17 cellular contexts compared by ENCODE assay signal in the genomic region with DNA sequence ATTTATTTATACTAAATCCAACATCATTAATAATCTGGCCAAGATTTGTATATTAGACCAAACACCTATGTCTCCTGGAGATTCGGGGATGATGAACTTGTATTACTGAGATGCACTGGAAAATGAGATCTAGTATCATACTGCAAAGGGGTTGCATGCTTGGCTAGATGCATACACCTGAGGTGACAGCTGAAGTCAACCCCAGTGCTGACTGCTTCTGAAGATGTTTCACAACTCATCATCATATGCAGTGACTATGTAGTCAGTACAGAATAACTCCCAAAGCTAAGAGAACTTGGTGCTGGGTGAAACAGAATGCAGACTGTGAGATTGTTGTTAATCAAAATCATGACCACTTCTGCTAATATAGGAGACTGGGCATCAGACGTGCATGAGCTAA.
DNase-seq lines count a peak whose midpoint lies in the region; ATAC-seq, FAIRE-seq and TF ChIP-seq lines count a peak whose summit lies in the region.
"Had no signal": no experiment of that assay in that cellular context is flagged by ENCODE, and none has a peak within 500 bp of the region (broad histone marks: within the 10 kb centered on the region; RNA-seq: fewer than 3 reads in every experiment).

No MANE protein-coding gene starts in this region.

- no peak overlapping the region for H3K9ac ChIP-seq in GM12878 (ENCODE audit: control insufficient read depth, insufficient read depth, low read length)
- no peak overlapping the region for H3K9ac ChIP-seq in SK-N-SH

- H2AFZ ChIP-seq in GM12878 (ENCODE audit: control insufficient read depth, low read depth, low read length), result no peak overlapping the region
- no peak overlapping the region for H2AFZ ChIP-seq in SK-N-SH (ENCODE audit: low read depth)

- BruUV-seq in GM12878 (replicated peaks; lab: Mats Ljungman, UMichigan), result no TSS peak

- RAD21 ChIA-PET in GM12878 (lab: Charles Lee; ENCODE audit: unreplicated experiment), result no interaction called here

- in situ Hi-C loops in GM12878 (cut with MboI), result no loop called here

- H3K4me2 ChIP-seq in GM12878 (ENCODE audit: control insufficient read depth, insufficient read depth) (no peak overlapping the region), SK-N-SH (no peak overlapping the region)

- no peaks in the 10 kb centered on the region for H4K20me1 ChIP-seq in GM12878 (ENCODE audit: control insufficient read depth, insufficient read depth)
- H4K20me1 ChIP-seq in SK-N-SH (ENCODE audit: insufficient read depth), result no peaks in the 10 kb centered on the region

- SMC1A ChIA-PET in GM12878 (lab: Charles Lee; ENCODE audit: uncharacterized antibody, unreplicated experiment), result interaction anchor here (1.0 kb wide), 1 partner anchor 10 kb away, joined by 3 read pairs; no protein-coding TSS in a partner anchor

- H3F3A ChIP-seq in SK-N-SH (replicated peaks; ENCODE audit: insufficient read depth), result no peaks in the 10 kb centered on the region

- H3K9me2 ChIP-seq in SK-N-SH, result no peaks in the 10 kb centered on the region

- TF ChIP-seq RAD21 in GM12878 (IDR thresholded peaks at IDR 0.05; ENCODE audit: insufficient read depth, low read depth, low read length), result no peak
- no peak for TF ChIP-seq RAD21 in SK-N-SH (IDR thresholded peaks at IDR 0.05; ENCODE audit: low read length)

- ATAC-seq in GM19025 (IDR thresholded peaks at IDR 0.05; ENCODE audit: low read depth, unreplicated experiment) (peak; percentile 55), HG02623 (IDR thresholded peaks at IDR 0.05; ENCODE audit: unreplicated experiment) (peak; percentile 43), GM12878 (peak; percentile 53), HG02759 (IDR thresholded peaks at IDR 0.05; ENCODE audit: unreplicated experiment) (no peak)
- ATAC-seq: CD8-positive, alpha-beta T cell had no signal

- no peak for TF ChIP-seq POLR2A in GM12892 (IDR thresholded peaks at IDR 0.05; ENCODE audit: low read depth, low read length)
- no peak for TF ChIP-seq POLR2A in GM12878 (IDR thresholded peaks at IDR 0.05; ENCODE audit: low read depth, low read length)

- H3K9me3 ChIP-seq in GM12878 (replicated peaks; ENCODE audit: control insufficient read depth, insufficient read depth, low read length) (no peaks in the 10 kb centered on the region), SK-N-SH (no peaks in the 10 kb centered on the region)
- H3K9me3 ChIP-seq: Caco-2, HAP-1 had no signal

- DNase-seq in GM12892 (ENCODE audit: insufficient read length) (no peak), GM12878 (ENCODE audit: low read depth, low spot score) (peak; percentile 3), SK-N-SH (no peak)
- DNase-seq in activated effector memory CD4-positive, alpha-beta T cell treated with anti-CD3 and anti-CD28 coated beads, Interleukin-2, amount 50 U/mL, for 16 hours, result no peak
- DNase-seq: Caco-2; CD8-positive, alpha-beta T cell; DMS53; GOT3; IMR-90; Kasumi-1; KBM-7 had no signal

- TF ChIP-seq EP300 in GM12878 (IDR thresholded peaks at IDR 0.05; ENCODE audit: borderline replicate concordance in 1 of 2, control insufficient read depth in 1 of 2, low read depth in 2 of 2, low read length in 2 of 2), result no peak
- TF ChIP-seq EP300 in SK-N-SH (IDR thresholded peaks at IDR 0.05; ENCODE audit: borderline replicate concordance in 1 of 2, low read depth in 1 of 2, low read length in 1 of 2), result no peak

- H3K36me3 ChIP-seq in GM12878 (ENCODE audit: control insufficient read depth in 2 of 2, insufficient read depth in 2 of 2, low read length in 1 of 2), result no peaks in the 10 kb centered on the region
- H3K36me3 ChIP-seq in SK-N-SH (replicated peaks in 1 of 2; ENCODE audit: control insufficient read depth in 1 of 2, insufficient read depth in 2 of 2, low read length in 1 of 2), result no peaks in the 10 kb centered on the region
- H3K36me3 ChIP-seq: HAP-1 had no signal

- TF ChIP-seq CTCF in GM12878 (IDR thresholded peaks at IDR 0.05 in 2 of 3, conservative IDR thresholded peaks at IDR 0.05 in 1 of 3; ENCODE audit: control insufficient read depth in 2 of 3, extremely low read depth in 1 of 3, insufficient read depth in 1 of 3, low read depth in 3 of 3, low read length in 3 of 3) (no peak), SK-N-SH (IDR thresholded peaks at IDR 0.05) (no peak)

- H3K27me3 ChIP-seq in GM12878 (replicated peaks in 1 of 2; ENCODE audit: control insufficient read depth in 2 of 2, insufficient read depth in 2 of 2, low read length in 1 of 2), result no peaks in the 10 kb centered on the region
- no peaks in the 10 kb centered on the region for H3K27me3 ChIP-seq in SK-N-SH (ENCODE audit: insufficient read depth)

- POLR2A ChIA-PET in GM12878 (lab: Charles Lee), result no interaction called here
- POLR2A ChIA-PET in SK-N-SH (lab: Yijun Ruan, JAX), result no interaction called here

- CTCF ChIA-PET in GM12878 (lab: Yijun Ruan, JAX), result no interaction called here
- CTCF ChIA-PET in SK-N-SH (lab: Yijun Ruan, JAX), result no interaction called here

- WGBS in GM12878 (ENCODE audit: insufficient coverage, insufficient replicate concordance, low lambda C conversion rate, missing lambda C conversion rate), result 14% methylated on average over 2 of the region's 2 CpGs
- WGBS in SK-N-SH (ENCODE audit: low lambda C conversion rate), result 27% methylated on average over 2 of the region's 2 CpGs

- H3K4me1 ChIP-seq in GM12878 (ENCODE audit: control insufficient read depth, insufficient read depth, low read length) (no peaks in the 10 kb centered on the region), SK-N-SH (ENCODE audit: control insufficient read depth in 1 of 2, insufficient read depth in 2 of 2, low read depth in 1 of 2, low read length in 1 of 2) (no peaks in the 10 kb centered on the region)
- H3K4me1 ChIP-seq: Caco-2, HAP-1 had no signal

- H3K4me3 ChIP-seq in GM12878, result no peak overlapping the region
- H3K4me3 ChIP-seq in SK-N-SH (ENCODE audit: low read depth in 2 of 2, low read length in 1 of 2), result no peak overlapping the region
- H3K4me3 ChIP-seq: HAP-1 had no signal

- intact Hi-C loops in GM12878 (cut with micrococcal nuclease; ENCODE audit: unreplicated experiment), result no loop called here

- no peak overlapping the region for H3K27ac ChIP-seq in GM12878 (ENCODE audit: control insufficient read depth, insufficient read depth)
- H3K27ac ChIP-seq in SK-N-SH (ENCODE audit: low read depth in 2 of 2, low read length in 1 of 2), result no peak overlapping the region
- H3K27ac ChIP-seq: 22Rv1 had no signal

- FAIRE-seq in GM12892 (lab: Jason Lieb, UNC) (peak; percentile 24), GM12878 (lab: Jason Lieb, UNC) (no peak)
- FAIRE-seq: GM12891 had no signal

- no peaks in the 10 kb centered on the region for H3K79me2 ChIP-seq in GM12878 (ENCODE audit: control insufficient read depth, insufficient read depth, low read length)
- no peaks in the 10 kb centered on the region for H3K79me2 ChIP-seq in SK-N-SH (ENCODE audit: insufficient read depth)

TF ChIP-seq in GM12878, 131 proteins besides CTCF, POLR2A, EP300 and RAD21 (continues in another document):
- TF ChIP-seq SP1 (IDR thresholded peaks at IDR 0.05; ENCODE audit: low read depth, low read length), result no peak
- TF ChIP-seq, protein P1, sequence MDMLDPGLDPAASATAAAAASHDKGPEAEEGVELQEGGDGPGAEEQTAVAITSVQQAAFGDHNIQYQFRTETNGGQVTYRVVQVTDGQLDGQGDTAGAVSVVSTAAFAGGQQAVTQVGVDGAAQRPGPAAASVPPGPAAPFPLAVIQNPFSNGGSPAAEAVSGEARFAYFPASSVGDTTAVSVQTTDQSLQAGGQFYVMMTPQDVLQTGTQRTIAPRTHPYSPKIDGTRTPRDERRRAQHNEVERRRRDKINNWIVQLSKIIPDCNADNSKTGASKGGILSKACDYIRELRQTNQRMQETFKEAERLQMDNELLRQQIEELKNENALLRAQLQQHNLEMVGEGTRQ (IDR thresholded peaks at IDR 0.05; ENCODE audit: borderline replicate concordance, low read depth, low read length), result no peak
- TF ChIP-seq EED (IDR thresholded peaks at IDR 0.05; ENCODE audit: low read depth), result no peak
- TF ChIP-seq NFXL1 (IDR thresholded peaks at IDR 0.05; ENCODE audit: borderline replicate concordance), result no peak
- TF ChIP-seq RAD51 (IDR thresholded peaks at IDR 0.05), result no peak
- TF ChIP-seq BMI1 (IDR thresholded peaks at IDR 0.05; ENCODE audit: borderline replicate concordance), result no peak
- TF ChIP-seq JUNB (IDR thresholded peaks at IDR 0.05), result no peak
- no peak for TF ChIP-seq TCF3 (IDR thresholded peaks at IDR 0.05; ENCODE audit: borderline replicate concordance, insufficient read depth, low read depth, low read length)
- no peak for TF ChIP-seq ZNF384 (IDR thresholded peaks at IDR 0.05; ENCODE audit: borderline replicate concordance, low read depth, low read length)

TF ChIP-seq in SK-N-SH, 30 proteins besides CTCF, POLR2A, EP300 and RAD21 (continues in another document):
- TF ChIP-seq ELF1 (IDR thresholded peaks at IDR 0.05) (no peak), TEAD4 (IDR thresholded peaks at IDR 0.05; ENCODE audit: borderline replicate concordance, insufficient read depth) (no peak), TAF1 (IDR thresholded peaks at IDR 0.05; ENCODE audit: borderline replicate concordance, low read depth, low read length) (no peak), RXRA (IDR thresholded peaks at IDR 0.05; ENCODE audit: borderline replicate concordance, low read depth) (no peak), MEF2A (IDR thresholded peaks at IDR 0.05; ENCODE audit: borderline replicate concordance, low read depth) (no peak), RFX5 (IDR thresholded peaks at IDR 0.05; ENCODE audit: low read length) (no peak)
- TF ChIP-seq, protein P2, sequence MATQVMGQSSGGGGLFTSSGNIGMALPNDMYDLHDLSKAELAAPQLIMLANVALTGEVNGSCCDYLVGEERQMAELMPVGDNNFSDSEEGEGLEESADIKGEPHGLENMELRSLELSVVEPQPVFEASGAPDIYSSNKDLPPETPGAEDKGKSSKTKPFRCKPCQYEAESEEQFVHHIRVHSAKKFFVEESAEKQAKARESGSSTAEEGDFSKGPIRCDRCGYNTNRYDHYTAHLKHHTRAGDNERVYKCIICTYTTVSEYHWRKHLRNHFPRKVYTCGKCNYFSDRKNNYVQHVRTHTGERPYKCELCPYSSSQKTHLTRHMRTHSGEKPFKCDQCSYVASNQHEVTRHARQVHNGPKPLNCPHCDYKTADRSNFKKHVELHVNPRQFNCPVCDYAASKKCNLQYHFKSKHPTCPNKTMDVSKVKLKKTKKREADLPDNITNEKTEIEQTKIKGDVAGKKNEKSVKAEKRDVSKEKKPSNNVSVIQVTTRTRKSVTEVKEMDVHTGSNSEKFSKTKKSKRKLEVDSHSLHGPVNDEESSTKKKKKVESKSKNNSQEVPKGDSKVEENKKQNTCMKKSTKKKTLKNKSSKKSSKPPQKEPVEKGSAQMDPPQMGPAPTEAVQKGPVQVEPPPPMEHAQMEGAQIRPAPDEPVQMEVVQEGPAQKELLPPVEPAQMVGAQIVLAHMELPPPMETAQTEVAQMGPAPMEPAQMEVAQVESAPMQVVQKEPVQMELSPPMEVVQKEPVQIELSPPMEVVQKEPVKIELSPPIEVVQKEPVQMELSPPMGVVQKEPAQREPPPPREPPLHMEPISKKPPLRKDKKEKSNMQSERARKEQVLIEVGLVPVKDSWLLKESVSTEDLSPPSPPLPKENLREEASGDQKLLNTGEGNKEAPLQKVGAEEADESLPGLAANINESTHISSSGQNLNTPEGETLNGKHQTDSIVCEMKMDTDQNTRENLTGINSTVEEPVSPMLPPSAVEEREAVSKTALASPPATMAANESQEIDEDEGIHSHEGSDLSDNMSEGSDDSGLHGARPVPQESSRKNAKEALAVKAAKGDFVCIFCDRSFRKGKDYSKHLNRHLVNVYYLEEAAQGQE (IDR thresholded peaks at IDR 0.05; ENCODE audit: low read depth, low read length), result no peak
